In genomic region chr14:70943838-70944237, GRCh38 we compare ENCODE assay signal across 1 cellular context.
TF ChIP-seq lines count a peak whose summit lies in the region.

No MANE protein-coding gene starts in this region.

TF ChIP-seq in HepG2, 621 proteins besides CTCF, POLR2A, EP300 and RAD21:
- TF ChIP-seq ZNF280D (CRISPR knock-in tag; IDR thresholded peaks at IDR 0.05) (0 out of 2 replicates have a peak, but pooled peaks have one; percentile 28), ZMYM2 (CRISPR knock-in tag; IDR thresholded peaks at IDR 0.05) (0 out of 2 replicates have a peak, but pooled peaks have one; percentile 36), ZBTB20 (CRISPR knock-in tag; IDR thresholded peaks at IDR 0.05; ENCODE audit: borderline replicate concordance, low read depth) (no peak), ZNF280B (CRISPR knock-in tag; IDR thresholded peaks at IDR 0.05; ENCODE audit: borderline replicate concordance) (peak; percentile 68; the same call in 1 of the 2 replicates)
